In genomic region chr9:35688558-35689350, GRCh38 we compare ENCODE assay signal across 8 cellular contexts. TPM values are rescaled to one million over a fixed set of nuclear protein-coding genes. Genes with fewer than 3 reads are reported as not detected.
DNase-seq lines count a peak whose midpoint lies in the region; ATAC-seq, FAIRE-seq and TF ChIP-seq lines count a peak whose summit lies in the region.

No MANE protein-coding gene starts in this region.

- peak overlapping the region; percentile 82 for H3K4me3 Mint-ChIP-seq in neural progenitor cell

- peak; percentile 81 for FAIRE-seq in endothelial cell of umbilical vein (lab: Jason Lieb, UNC)

- no peak for DNase-seq in Peyer's patch
- DNase-seq in endothelial cell of umbilical vein (ENCODE audit: low read depth, low spot score), result peak; percentile 41
- DNase-seq in neural progenitor cell (ENCODE audit: low spot score), result no peak
- no peak for DNase-seq in left colon
- DNase-seq in activated effector memory CD4-positive, alpha-beta T cell treated with anti-CD3 and anti-CD28 coated beads, Interleukin-2, amount 50 U/mL, for 16 hours, result no peak
- DNase-seq in activated CD4-positive, alpha-beta T cell treated with anti-CD3 and anti-CD28 coated beads, Interleukin-2, amount 50 U/mL, for 1 hour, result no peak

- H3K9ac ChIP-seq in ES-I3 (ENCODE audit: low read depth, low read length) (peak overlapping the region; percentile 60), endothelial cell of umbilical vein (replicated peaks; ENCODE audit: extremely low read depth, insufficient read depth, low read length) (peak overlapping the region; percentile 68), neural progenitor cell (peak overlapping the region; percentile 62)

- H2AFZ ChIP-seq in endothelial cell of umbilical vein (ENCODE audit: low read depth, low read length) (peak overlapping the region; percentile 84), neural progenitor cell (replicated peaks) (peak overlapping the region; percentile 66)

- H3K9me3 Mint-ChIP-seq in neural progenitor cell, result peaks cover 2% of the 10 kb centered on the region

- H3K27me3 ChIP-seq in Peyer's patch, result no peaks in the 10 kb centered on the region
- H3K27me3 ChIP-seq in endothelial cell of umbilical vein (ENCODE audit: control insufficient read depth in 2 of 2, insufficient read depth in 2 of 2, low read length in 2 of 2), result no peaks in the 10 kb centered on the region
- no peaks in the 10 kb centered on the region for H3K27me3 ChIP-seq in neural progenitor cell

- peaks cover 36% of the 10 kb centered on the region for H3K79me2 ChIP-seq in endothelial cell of umbilical vein (ENCODE audit: control insufficient read depth, insufficient read depth, low read length)
- peaks cover 19% of the 10 kb centered on the region for H3K79me2 ChIP-seq in neural progenitor cell (ENCODE audit: low read depth)

- H3K4me1 Mint-ChIP-seq in neural progenitor cell, result peaks cover 36% of the 10 kb centered on the region

- POLR2A ChIA-PET in endothelial cell of umbilical vein (lab: Charles Lee), result interaction anchor here (1.2 kb wide), 1 partner anchor 30 kb away, joined by 4 read pairs; the partner anchor contains the start of genes CCDC107 and RMRP

- peaks cover 9% of the 10 kb centered on the region for H3K27me3 Mint-ChIP-seq in neural progenitor cell (ENCODE audit: insufficient read depth, low read depth)

- CTCF ChIA-PET in endothelial cell of umbilical vein (lab: Charles Lee), result interaction anchor here (0.8 to 13.5 kb wide), 8 partner anchors 8 to 85 kb away, joined by 3 to 227 read pairs (median 6); partner anchors contain the start of genes ARHGEF39, CCDC107 and RMRP

- no TSS peak for BruUV-seq in endothelial cell of umbilical vein (replicated peaks; lab: Mats Ljungman, UMichigan)

- no peak for TF ChIP-seq CTCF in Peyer's patch (IDR thresholded peaks at IDR 0.05)
- no peak for TF ChIP-seq CTCF in endothelial cell of umbilical vein (IDR thresholded peaks at IDR 0.05; ENCODE audit: extremely low read depth in 1 of 2, insufficient read depth in 1 of 2, low read depth in 1 of 2, low read length in 2 of 2)
- no peak for TF ChIP-seq CTCF in neural progenitor cell (IDR thresholded peaks at IDR 0.05)

- H3K27ac Mint-ChIP-seq in neural progenitor cell, result peak overlapping the region; percentile 61

- dilution Hi-C loops in endothelial cell of umbilical vein (cut with MboI; ENCODE audit: extremely low pct_ligation_motif_present, low sequenced_read_pairs), result no loop called here

- ATAC-seq in left colon (no peak), GM18519 (IDR thresholded peaks at IDR 0.05; ENCODE audit: low FRiP score, unreplicated experiment) (no peak)

- peaks cover 12% of the 10 kb centered on the region for H3K36me3 Mint-ChIP-seq in neural progenitor cell

- H3K36me3 ChIP-seq in ES-I3 (ENCODE audit: insufficient read depth, low read length), result peaks cover 13% of the 10 kb centered on the region
- peaks cover 0 to 8% (median 0%) of the 10 kb centered on the region in 3 donors for H3K36me3 ChIP-seq in Peyer's patch
- peaks cover 7 to 15% of the 10 kb centered on the region in 2 experiments for H3K36me3 ChIP-seq in endothelial cell of umbilical vein (ENCODE audit: control insufficient read depth in 2 of 2, extremely low read depth in 1 of 2, insufficient read depth in 2 of 2, low read length in 2 of 2)
- no peaks in the 10 kb centered on the region for H3K36me3 ChIP-seq in neural progenitor cell

- peak overlapping the region; percentile 75 to 89 (median 80) for H3K27ac ChIP-seq in Peyer's patch
- H3K27ac ChIP-seq in endothelial cell of umbilical vein (ENCODE audit: insufficient read depth, low read depth, low read length), result peak overlapping the region; percentile 50
- no peak overlapping the region for H3K27ac ChIP-seq in neural progenitor cell

- H3K4me3 ChIP-seq in Peyer's patch (peak overlapping the region; percentile 51 to 69 (median 68)), endothelial cell of umbilical vein (replicated peaks in 1 of 3; ENCODE audit: insufficient read depth in 1 of 3, low read depth in 1 of 3, low read length in 3 of 3) (peak overlapping the region; percentile 66 to 82 (median 70)), neural progenitor cell (peak overlapping the region; percentile 69)

- TF ChIP-seq POLR2A in Peyer's patch (IDR thresholded peaks at IDR 0.05) (no peak), endothelial cell of umbilical vein (IDR thresholded peaks at IDR 0.05; ENCODE audit: low read depth, low read length) (no peak)

- H4K20me1 ChIP-seq in endothelial cell of umbilical vein (replicated peaks; ENCODE audit: control insufficient read depth, extremely low read depth, insufficient read depth, low read length) (no peaks in the 10 kb centered on the region), neural progenitor cell (ENCODE audit: low read depth) (no peaks in the 10 kb centered on the region)

- H3K4me1 ChIP-seq in ES-I3 (ENCODE audit: insufficient read depth, low read length) (peaks cover 6% of the 10 kb centered on the region; the same call in 1 of the 2 replicates), Peyer's patch (peaks cover 0 to 23% (median 0%) of the 10 kb centered on the region in 4 donors), endothelial cell of umbilical vein (ENCODE audit: control insufficient read depth, extremely low read depth, insufficient read depth, low read length) (peaks cover 28% of the 10 kb centered on the region), neural progenitor cell (peaks cover 10% of the 10 kb centered on the region)

- no peaks in the 10 kb centered on the region for H3K9me3 ChIP-seq in ES-I3 (ENCODE audit: control insufficient read depth, insufficient read depth, low read length)
- H3K9me3 ChIP-seq in Peyer's patch, result no peaks in the 10 kb centered on the region
- no peaks in the 10 kb centered on the region for H3K9me3 ChIP-seq in endothelial cell of umbilical vein (replicated peaks; ENCODE audit: control insufficient read depth, insufficient read depth, low read length)
- H3K9me3 ChIP-seq in neural progenitor cell (ENCODE audit: low read depth), result no peaks in the 10 kb centered on the region

- no peaks in the 10 kb centered on the region for H3K9me1 ChIP-seq in endothelial cell of umbilical vein (replicated peaks; ENCODE audit: control insufficient read depth, extremely low read depth, insufficient read depth, low read length)

- intact Hi-C loops in endothelial cell of umbilical vein (cut with micrococcal nuclease), result loop anchor here (1.0 to 2.0 kb wide), 2 partner anchors 30 to 84 kb away; partner anchors contain the start of genes CCDC107, RMRP and TESK1
- intact Hi-C loops in left colon (cut with DNase I, micrococcal nuclease), result no loop called here

- H3K4me2 ChIP-seq in endothelial cell of umbilical vein (ENCODE audit: insufficient read depth, low read length), result peak overlapping the region; percentile 84
- peak overlapping the region; percentile 89 for H3K4me2 ChIP-seq in neural progenitor cell

- H3F3A ChIP-seq in neural progenitor cell (ENCODE audit: low read depth), result peaks cover 16% of the 10 kb centered on the region

RNA-seq across cellular contexts. Expression of gene TPM2, which starts 1.0 kb away (rescaled TPM):
- total RNA-seq in Peyer's patch (100 to 1,000 TPM in 2 of 4 donors, 10 to 100 TPM in 2; 41.2 to 436 (median 122) TPM), endothelial cell of umbilical vein (257 and 279 TPM in 2 replicates), neural progenitor cell (ENCODE audit: low replicate concordance) (174 and 241 TPM in 2 replicates), left colon (100 to 1,000 TPM in 1 of 2 donors, 10 to 100 TPM in 1; 25.9 to 277 TPM)
- polyA plus RNA-seq in endothelial cell of umbilical vein, result 103 and 144 TPM in 2 replicates
- polyA plus RNA-seq in endothelial cell of umbilical vein (2011; cell fraction: cytosol; rRNA removed), result 218 and 224 TPM in 2 replicates
- 411 and 541 TPM in 2 replicates for polyA plus RNA-seq in endothelial cell of umbilical vein (2011; cell fraction: nucleus; rRNA removed)
- polyA plus RNA-seq in endothelial cell of umbilical vein (2012), result 291 and 315 TPM in 2 replicates
- polyA minus RNA-seq in endothelial cell of umbilical vein, result 46.5 and 50.0 TPM in 2 replicates
- 104 TPM for polyA minus RNA-seq in endothelial cell of umbilical vein (2011; cell fraction: cytosol; rRNA and poly(A)+ RNA removed)
- polyA minus RNA-seq in endothelial cell of umbilical vein (2011; cell fraction: nucleus; rRNA and poly(A)+ RNA removed), result 33.1 and 61.4 TPM in 2 replicates

RNA-seq across cellular contexts. Expression of gene CA9, which starts 15.0 kb away (rescaled TPM):
- total RNA-seq in Peyer's patch (1 to 10 TPM; 1.6 to 6.3 (median 5.2) TPM), endothelial cell of umbilical vein (0.42 TPM in 1 of 2 replicates, not detected in the other), neural progenitor cell (ENCODE audit: low replicate concordance) (0.09 and 0.25 TPM in 2 replicates), left colon (under 1 TPM; 0.56 to 0.89 TPM)
- 0.18 and 0.21 TPM in 2 replicates for polyA plus RNA-seq in endothelial cell of umbilical vein
- polyA plus RNA-seq in endothelial cell of umbilical vein (2011; cell fraction: cytosol; rRNA removed), result 0.08 and 0.25 TPM in 2 replicates
- polyA plus RNA-seq in endothelial cell of umbilical vein (2011; cell fraction: nucleus; rRNA removed), result not detected in 2 replicates
- polyA plus RNA-seq in endothelial cell of umbilical vein (2012), result 0.41 TPM in 1 of 2 replicates, not detected in the other
- not detected in 2 replicates for polyA minus RNA-seq in endothelial cell of umbilical vein
- polyA minus RNA-seq in endothelial cell of umbilical vein (2011; cell fraction: cytosol; rRNA and poly(A)+ RNA removed), result 20.0 TPM
- polyA minus RNA-seq in endothelial cell of umbilical vein (2011; cell fraction: nucleus; rRNA and poly(A)+ RNA removed), result 1.2 TPM in 1 of 2 replicates, not detected in the other

RNA-seq across cellular contexts. Expression of gene ARHGEF39, which starts 23.8 kb away (rescaled TPM):
- total RNA-seq in Peyer's patch (10 to 100 TPM in 1 of 4 donors, 1 to 10 TPM in 3; 1.9 to 19.8 (median 4.8) TPM), endothelial cell of umbilical vein (4.6 and 6.5 TPM in 2 replicates), neural progenitor cell (ENCODE audit: low replicate concordance) (13.2 and 31.9 TPM in 2 replicates), left colon (1 to 10 TPM; 5.2 to 7.6 TPM)
- polyA plus RNA-seq in endothelial cell of umbilical vein, result 4.0 and 4.7 TPM in 2 replicates
- polyA plus RNA-seq in endothelial cell of umbilical vein (2011; cell fraction: cytosol; rRNA removed), result 3.4 and 4.2 TPM in 2 replicates
- 9.2 and 12.3 TPM in 2 replicates for polyA plus RNA-seq in endothelial cell of umbilical vein (2011; cell fraction: nucleus; rRNA removed)
- polyA plus RNA-seq in endothelial cell of umbilical vein (2012), result 1.7 and 2.4 TPM in 2 replicates
- polyA minus RNA-seq in endothelial cell of umbilical vein, result 3.1 and 6.5 TPM in 2 replicates
- 16.6 TPM for polyA minus RNA-seq in endothelial cell of umbilical vein (2011; cell fraction: cytosol; rRNA and poly(A)+ RNA removed)
- polyA minus RNA-seq in endothelial cell of umbilical vein (2011; cell fraction: nucleus; rRNA and poly(A)+ RNA removed), result 1.6 and 5.5 TPM in 2 replicates

RNA-seq across cellular contexts. Expression of gene CCDC107, which starts 30.7 kb away (rescaled TPM):
- total RNA-seq in Peyer's patch, result 10 to 100 TPM; 14.0 to 21.9 (median 20.2) TPM
- total RNA-seq in endothelial cell of umbilical vein, result 13.2 and 15.2 TPM in 2 replicates
- 16.0 and 18.8 TPM in 2 replicates for polyA plus RNA-seq in endothelial cell of umbilical vein
- 12.8 and 15.4 TPM in 2 replicates for polyA plus RNA-seq in endothelial cell of umbilical vein (2011; cell fraction: cytosol; rRNA removed)
- 9.4 and 10.7 TPM in 2 replicates for polyA plus RNA-seq in endothelial cell of umbilical vein (2011; cell fraction: nucleus; rRNA removed)
- polyA plus RNA-seq in endothelial cell of umbilical vein (2012), result 8.7 and 13.2 TPM in 2 replicates
- polyA minus RNA-seq in endothelial cell of umbilical vein, result 4.0 and 9.7 TPM in 2 replicates
- 2.4 TPM for polyA minus RNA-seq in endothelial cell of umbilical vein (2011; cell fraction: cytosol; rRNA and poly(A)+ RNA removed)
- polyA minus RNA-seq in endothelial cell of umbilical vein (2011; cell fraction: nucleus; rRNA and poly(A)+ RNA removed), result 1.6 TPM in 2 replicates
- total RNA-seq in neural progenitor cell (ENCODE audit: low replicate concordance), result 3.8 and 10.6 TPM in 2 replicates
- 10 to 100 TPM; 25.0 to 33.1 TPM for total RNA-seq in left colon

RNA-seq across cellular contexts. Expression of gene RMRP, which starts 30.9 kb away (rescaled TPM):
- total RNA-seq in Peyer's patch, result 1,000 to 10,000 TPM in 3 of 4 donors, not detected in 1; 1,673 to 3,824 (median 2,659) TPM
- total RNA-seq in endothelial cell of umbilical vein, result 19,118 and 22,385 TPM in 2 replicates
- 359 TPM in 1 of 2 replicates, not detected in the other for polyA plus RNA-seq in endothelial cell of umbilical vein
- 152 and 264 TPM in 2 replicates for polyA plus RNA-seq in endothelial cell of umbilical vein (2011; cell fraction: cytosol; rRNA removed)
- 1,888 and 3,095 TPM in 2 replicates for polyA plus RNA-seq in endothelial cell of umbilical vein (2011; cell fraction: nucleus; rRNA removed)
- 57.2 and 135 TPM in 2 replicates for polyA plus RNA-seq in endothelial cell of umbilical vein (2012)
- polyA minus RNA-seq in endothelial cell of umbilical vein, result 10,166 and 11,461 TPM in 2 replicates
- 76,809 TPM for polyA minus RNA-seq in endothelial cell of umbilical vein (2011; cell fraction: cytosol; rRNA and poly(A)+ RNA removed)
- polyA minus RNA-seq in endothelial cell of umbilical vein (2011; cell fraction: nucleus; rRNA and poly(A)+ RNA removed), result 37,020 and 87,219 TPM in 2 replicates
- total RNA-seq in neural progenitor cell (ENCODE audit: low replicate concordance), result 1,307 and 2,709 TPM in 2 replicates
- over 10,000 TPM; 19,198 to 30,979 TPM for total RNA-seq in left colon
